In the genomic region with DNA sequence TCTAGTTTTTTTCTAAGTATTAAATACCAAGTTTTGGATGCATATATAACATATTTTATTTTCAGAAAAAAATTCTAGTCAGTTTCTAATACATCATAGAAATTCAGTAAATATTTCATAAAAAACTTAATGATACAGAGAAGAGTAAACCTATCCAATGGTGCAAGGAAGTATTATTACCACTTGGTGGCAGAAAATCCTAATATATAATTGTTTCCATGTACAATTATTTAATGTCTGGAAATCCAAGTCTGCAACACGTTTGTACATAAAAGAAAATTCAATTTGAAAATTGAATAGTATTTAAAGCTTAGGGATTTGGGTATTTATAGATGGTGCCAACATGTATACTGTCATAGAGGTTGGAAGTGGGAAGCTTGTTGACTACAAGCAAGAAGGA, we compare ENCODE assay signal across 11 cellular contexts.
DNase-seq lines count a peak whose midpoint lies in the region; TF ChIP-seq lines count a peak whose summit lies in the region.
"Had no signal": no experiment of that assay in that cellular context is flagged by ENCODE, and none has a peak within 500 bp of the region (broad histone marks: within the 10 kb centered on the region; RNA-seq: fewer than 3 reads in every experiment).

No MANE protein-coding gene starts in this region.

- no peak overlapping the region for H3K9ac ChIP-seq in smooth muscle cell (ENCODE audit: low read depth)

- no peaks in the 10 kb centered on the region for H3K79me2 ChIP-seq in smooth muscle cell (ENCODE audit: low read depth)

- H3K27me3 ChIP-seq in smooth muscle cell (ENCODE audit: low read depth): no peaks in the 10 kb centered on the region

- H4K20me1 ChIP-seq in smooth muscle cell (ENCODE audit: low read depth): no peaks in the 10 kb centered on the region

- H3K4me3 ChIP-seq in fibroblast of the aortic adventitia (ENCODE audit: low read depth, low read length): no peak overlapping the region
- H3K4me3 ChIP-seq in smooth muscle cell: no peak overlapping the region

- H3K36me3 ChIP-seq in smooth muscle cell (ENCODE audit: low read depth): no peaks in the 10 kb centered on the region

- POLR2A ChIA-PET in RWPE1 (lab: Yijun Ruan, JAX; ENCODE audit: low non-redundant PET): no interaction called here

- H3K27ac ChIP-seq in RWPE1 (no peak overlapping the region), smooth muscle cell (ENCODE audit: low read depth) (no peak overlapping the region)

- no peak overlapping the region for H2AFZ ChIP-seq in smooth muscle cell (ENCODE audit: low read depth)

- no peaks in the 10 kb centered on the region for H3F3A ChIP-seq in smooth muscle cell (ENCODE audit: low read depth)

- H3K4me2 ChIP-seq in smooth muscle cell: no peak overlapping the region

- 0% methylated on average over 1 of the region's 1 CpG for WGBS in smooth muscle cell (ENCODE audit: low lambda C conversion rate)

- no peaks in the 10 kb centered on the region for H3K9me3 ChIP-seq in smooth muscle cell (replicated peaks; ENCODE audit: low read depth)

- DNase-seq in DMS 273 (lab: John Stamatoyannopoulos, UW; ENCODE audit: unreplicated experiment): peak; percentile 9
- no peak for DNase-seq in DMS 273 treated with DMSO at 0.1 percent for 48 hours (lab: John Stamatoyannopoulos, UW)
- no peak for DNase-seq in RWPE1 (ENCODE audit: low spot score)
- DNase-seq in fibroblast of the aortic adventitia (ENCODE audit: low read depth): peak; percentile 19
- DNase-seq in smooth muscle cell (lab: John Stamatoyannopoulos, UW; ENCODE audit: unreplicated experiment): no peak
- no peak for DNase-seq in activated CD4-positive, alpha-beta T cell treated with anti-CD3 and anti-CD28 coated beads for 1 hour
- no peak for DNase-seq in GM10266 (ENCODE audit: extremely low spot score)
- DNase-seq in NCI-H510A treated with DMSO at 0.1 percent for 48 hours (lab: John Stamatoyannopoulos, UW): no peak
- DNase-seq: 8988T; activated T-cell treated with anti-CD3 and anti-CD28 coated beads, Interleukin-2, amount 50 U/mL, for 4 hours; Right ventricle myocardium superior had no signal

- H3K4me1 ChIP-seq in smooth muscle cell (ENCODE audit: low read depth): no peaks in the 10 kb centered on the region

- CTCF ChIA-PET in RWPE1 (lab: Yijun Ruan, JAX): interaction anchor here (0.6 to 1.8 kb wide), 8 partner anchors 25 to 611 kb away, joined by 3 to 8 read pairs (median 4); no protein-coding TSS in a partner anchor

- peak; percentile 47 for TF ChIP-seq CTCF in RWPE1 (conservative IDR thresholded peaks at IDR 0.05; ENCODE audit: low read depth)
- peak; percentile 10 for TF ChIP-seq CTCF in fibroblast of the aortic adventitia (IDR thresholded peaks at IDR 0.05; ENCODE audit: insufficient read depth, low read length)
- TF ChIP-seq CTCF in smooth muscle cell (IDR thresholded peaks at IDR 0.05; ENCODE audit: borderline replicate concordance, insufficient read depth, poor library complexity, severe bottlenecking): peak; percentile 60
- TF ChIP-seq CTCF in GM10266 (IDR thresholded peaks at IDR 0.05; ENCODE audit: control insufficient read depth, insufficient read depth, low read depth, missing control alignments): no peak

Comparison
In these comparisons a context has a peak if more than half of its experiments do, and no peak if none do; other contexts are left out.
1. DNase-seq: peak in DMS 273 (single experiment) and fibroblast of the aortic adventitia (single experiment); none in DMS 273 treated with DMSO at 0.1 percent for 48 hours (single experiment), RWPE1 (single experiment), smooth muscle cell (single experiment), activated CD4-positive, alpha-beta T cell treated with anti-CD3 and anti-CD28 coated beads for 1 hour (single experiment), GM10266 (single experiment) and NCI-H510A treated with DMSO at 0.1 percent for 48 hours (single experiment).